8 cellular contexts compared by ENCODE assay signal in the genomic region with DNA sequence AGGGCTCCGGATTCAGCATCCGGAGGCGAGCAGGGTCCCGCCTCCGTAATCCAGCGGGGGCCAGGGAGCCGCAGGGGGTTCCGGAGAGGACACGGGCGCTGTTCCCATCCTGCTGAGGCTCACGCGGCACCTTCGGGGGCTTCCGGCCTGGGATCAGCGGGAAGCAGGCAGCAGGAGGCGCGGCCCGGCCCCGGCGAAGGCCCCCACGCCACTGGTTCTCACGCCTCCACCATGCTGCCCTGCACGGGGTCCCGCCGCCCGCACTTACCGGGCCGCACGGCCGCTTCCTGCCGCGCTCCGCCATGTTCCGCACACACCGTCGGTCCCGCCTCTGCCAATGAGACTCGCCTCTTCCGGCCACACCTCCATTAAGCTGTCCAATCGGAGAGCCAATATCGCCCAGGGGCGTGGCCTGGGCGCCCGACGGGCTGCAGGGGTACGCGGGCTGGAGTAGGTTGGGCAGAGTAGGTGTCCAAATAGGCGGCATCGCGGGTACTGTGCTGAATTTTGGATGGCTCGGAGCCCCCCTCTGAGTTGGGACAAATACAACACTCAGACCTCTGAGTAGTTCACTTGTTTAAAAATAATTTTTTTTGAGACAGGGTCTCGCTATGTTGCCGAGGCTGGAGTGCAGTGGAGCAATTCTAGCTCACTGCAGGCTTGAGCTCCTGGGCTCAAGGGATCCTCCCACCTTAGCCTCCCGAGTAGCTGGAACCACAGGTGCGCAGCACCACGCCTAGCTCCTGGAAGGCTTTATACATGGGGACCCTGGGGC. TPM values are rescaled to one million over a fixed set of nuclear protein-coding genes. Genes with fewer than 3 reads are reported as not detected.
A peak's percentile ranks its signal among the peaks of the same experiment; 100 is the strongest.
DNase-seq lines count a peak whose midpoint lies in the region; ATAC-seq and TF ChIP-seq lines count a peak whose summit lies in the region.

A gene with protein sequence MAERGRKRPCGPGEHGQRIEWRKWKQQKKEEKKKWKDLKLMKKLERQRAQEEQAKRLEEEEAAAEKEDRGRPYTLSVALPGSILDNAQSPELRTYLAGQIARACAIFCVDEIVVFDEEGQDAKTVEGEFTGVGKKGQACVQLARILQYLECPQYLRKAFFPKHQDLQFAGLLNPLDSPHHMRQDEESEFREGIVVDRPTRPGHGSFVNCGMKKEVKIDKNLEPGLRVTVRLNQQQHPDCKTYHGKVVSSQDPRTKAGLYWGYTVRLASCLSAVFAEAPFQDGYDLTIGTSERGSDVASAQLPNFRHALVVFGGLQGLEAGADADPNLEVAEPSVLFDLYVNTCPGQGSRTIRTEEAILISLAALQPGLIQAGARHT (minus strand): TSS at position 318 of the 775 bp plus-strand sequence. CDS start 14 bp downstream, at position 304.

- 3% methylated on average over 9 of the region's 56 CpGs for WGBS in esophagus muscularis mucosa

- peak within 1 kb of the TSS; percentile 92 to 93 for H3K4me3 Mint-ChIP-seq in activated T-cell treated with anti-CD3 and anti-CD28 coated beads, Interleukin-2, amount 50 U/mL, for 72 hours

- TF ChIP-seq POLR2A in Peyer's patch (IDR thresholded peaks at IDR 0.05) (peak; percentile 23 to 59), esophagus muscularis mucosa (IDR thresholded peaks at IDR 0.05; ENCODE audit: low read depth) (no peak)

- H3K36me3 Mint-ChIP-seq in activated T-cell treated with anti-CD3 and anti-CD28 coated beads, Interleukin-2, amount 50 U/mL, for 72 hours (ENCODE audit: insufficient read depth in 2 of 2) = peaks cover 0 to 15% of the 10 kb centered on the region in 2 donors

- H3K27ac ChIP-seq in Peyer's patch (peak within 1 kb of the TSS; percentile 74 to 87 (median 74)), esophagus muscularis mucosa (replicated peaks in 1 of 4) (peak within 1 kb of the TSS; percentile 60 to 91 (median 80))

- H3K9me3 Mint-ChIP-seq in activated T-cell treated with anti-CD3 and anti-CD28 coated beads, Interleukin-2, amount 50 U/mL, for 72 hours = no peaks in the 10 kb centered on the region

- no peaks in the 10 kb centered on the region for H3K27me3 ChIP-seq in Peyer's patch
- H3K27me3 ChIP-seq in esophagus muscularis mucosa = no peaks in the 10 kb centered on the region

- H3K27ac Mint-ChIP-seq in activated T-cell treated with anti-CD3 and anti-CD28 coated beads, Interleukin-2, amount 50 U/mL, for 72 hours = peak within 1 kb of the TSS; percentile 91

- H3K4me1 ChIP-seq in Peyer's patch = peaks cover 0 to 13% (median 11%) of the 10 kb centered on the region in 4 donors
- peaks cover 14 to 23% (median 21%) of the 10 kb centered on the region in 4 donors for H3K4me1 ChIP-seq in esophagus muscularis mucosa

- peak within 1 kb of the TSS; percentile 78 to 99 (median 88) for H3K4me3 ChIP-seq in Peyer's patch
- H3K4me3 ChIP-seq in esophagus muscularis mucosa = peak within 1 kb of the TSS; percentile 75 to 95 (median 82)

- no peaks in the 10 kb centered on the region for H3K27me3 Mint-ChIP-seq in activated T-cell treated with anti-CD3 and anti-CD28 coated beads, Interleukin-2, amount 50 U/mL, for 72 hours (ENCODE audit: low read depth)

- H3K9me3 ChIP-seq in Peyer's patch (no peaks in the 10 kb centered on the region), esophagus muscularis mucosa (no peaks in the 10 kb centered on the region)

- intact Hi-C loops in esophagus muscularis mucosa (cut with DNase I) = no loop called here

- TF ChIP-seq CTCF in Peyer's patch (IDR thresholded peaks at IDR 0.05) = no peak
- TF ChIP-seq CTCF in esophagus muscularis mucosa (IDR thresholded peaks at IDR 0.05) = no peak

- no peak for TF ChIP-seq EP300 in esophagus muscularis mucosa (IDR thresholded peaks at IDR 0.05)

- peak; percentile 94 for ATAC-seq in GM21723 (IDR thresholded peaks at IDR 0.05; ENCODE audit: unreplicated experiment)
- ATAC-seq in activated T-cell treated with anti-CD3 and anti-CD28 coated beads, Interleukin-2, amount 50 U/mL, for 72 hours (replicated peaks in 1 of 2) = peak; percentile 99

- DNase-seq in DMS53 (lab: John Stamatoyannopoulos, UW) = peak; percentile 97
- peak; percentile 97 for DNase-seq in KG1 (lab: John Stamatoyannopoulos, UW)
- peak; percentile 93 to 97 (median 96) for DNase-seq in Peyer's patch
- DNase-seq in activated T-cell treated with anti-CD3 and anti-CD28 coated beads, Interleukin-2, amount 50 U/mL, for 72 hours = peak; percentile 96
- DNase-seq in esophagus muscularis mucosa (ENCODE audit: extremely low spot score) = peak; percentile 99
- DNase-seq in myocyte (ENCODE audit: low read depth) = peak; percentile 92
- peak; percentile 89 to 90 for DNase-seq in stimulated activated CD8-positive, alpha-beta memory T cell treated with anti-CD3 and anti-CD28 coated beads, Interleukin-7, amount 100 ng/mL, for 48 hours (ENCODE audit: extremely low read depth in 1 of 2, low read depth in 1 of 2)

- H3K36me3 ChIP-seq in Peyer's patch (peaks cover 0 to 26% (median 0%) of the 10 kb centered on the region in 3 donors), esophagus muscularis mucosa (peaks cover 10 to 46% (median 29%) of the 10 kb centered on the region in 4 donors)

- peaks cover 22% of the 10 kb centered on the region for H3K4me1 Mint-ChIP-seq in activated T-cell treated with anti-CD3 and anti-CD28 coated beads, Interleukin-2, amount 50 U/mL, for 72 hours (ENCODE audit: low read depth)

RNA-seq across cellular contexts. Expression of the gene that starts here (rescaled TPM):
- total RNA-seq in Peyer's patch (10 to 100 TPM; 33.5 to 48.7 (median 34.9) TPM), esophagus muscularis mucosa (10 to 100 TPM; 15.3 to 36.5 (median 19.8) TPM), myocyte (14.0 and 19.3 TPM in 2 replicates)
- 10 to 100 TPM; 64.8 to 69.1 TPM for total RNA-seq in activated T-cell treated with anti-CD3 and anti-CD28 coated beads, Interleukin-2, amount 50 U/mL, for 72 hours
- polyA plus RNA-seq in myocyte (2012) = 23.9 TPM

Comparison
In these comparisons a context has a peak if more than half of its experiments do, and no peak if none do; other contexts are left out.
1. Peak in every context shown above with its lines: DNase-seq, ATAC-seq, H3K4me3 ChIP-seq and H3K27ac ChIP-seq.